Comparison of ENCODE assay signal across 1 cellular context in genomic region chr1:243320224-243320623, GRCh38.
TF ChIP-seq lines count a peak whose summit lies in the region.

No MANE protein-coding gene starts in this region.

TF ChIP-seq in WTC11, 78 proteins besides CTCF, POLR2A, EP300 and RAD21 (continued from another document):
- TF ChIP-seq ATF6 (CRISPR knock-in tag; IDR thresholded peaks at IDR 0.05) (no peak), NR1H2 (CRISPR knock-in tag; IDR thresholded peaks at IDR 0.05) (no peak), NR2C2 (CRISPR knock-in tag; IDR thresholded peaks at IDR 0.05) (no peak)
TF ChIP-seq in WTC11: peak in this region for 0.
